In genomic region chr2:3279236-3279960, GRCh38 we compare ENCODE assay signal across 19 cellular contexts.
"Had no signal": no experiment of that assay in that cellular context is flagged by ENCODE, and none has a peak within 500 bp of the region (broad histone marks: within the 10 kb centered on the region; RNA-seq: fewer than 3 reads in every experiment).

No MANE protein-coding gene starts in this region.

- H3K27me3 Mint-ChIP-seq: activated naive CD4-positive, alpha-beta T cell treated with anti-CD3 and anti-CD28 coated beads, Interleukin-2, amount 10 ng/mL, durations not matched to agents 7 days and 5 days; dendritic cell treated with granulocyte-macrophage colony-stimulating factor and Interleukin-4, amounts not matched to agents 40 ng/mL and 50 ng/mL, for 4 days; naive B cell had no signal

- DNase-seq: activated CD4-positive, alpha-beta T cell treated with anti-CD3 and anti-CD28 coated beads for 1 hour; activated CD4-positive, alpha-beta T cell treated with anti-CD3 and anti-CD28 coated beads, Interleukin-2, amount 50 U/mL, for 4 hours; activated naive CD4-positive, alpha-beta T cell treated with anti-CD3 and anti-CD28 coated beads, Interleukin-2, amount 10 ng/mL, durations not matched to agents 7 days and 5 days; effector CD8-positive, alpha-beta T cell; heart left ventricle; left ventricle myocardium inferior; mucosa of descending colon; naive B cell; stimulated activated CD4-positive, alpha-beta T cell treated with anti-CD3 and anti-CD28 coated beads, Interleukin-4, amount 100 ng/mL, for 4 hours; stimulated activated naive CD4-positive, alpha-beta T cell; SW 1271; T-helper 2 cell; trophoblast cell; WERI-Rb-1 had no signal

- H3K4me3 ChIP-seq: esophagus muscularis mucosa, gastroesophageal sphincter, heart left ventricle, left ventricle myocardium inferior, mucosa of descending colon, ovary had no signal

- H3K4me3 Mint-ChIP-seq: activated naive CD4-positive, alpha-beta T cell treated with anti-CD3 and anti-CD28 coated beads, Interleukin-2, amount 10 ng/mL, durations not matched to agents 7 days and 5 days; dendritic cell treated with granulocyte-macrophage colony-stimulating factor and Interleukin-4, amounts not matched to agents 40 ng/mL and 50 ng/mL, for 4 days had no signal

- H3K9me3 ChIP-seq: esophagus muscularis mucosa, mucosa of descending colon, ovary had no signal

- H3K36me3 ChIP-seq: esophagus muscularis mucosa, heart left ventricle, ovary had no signal

- H3K27me3 ChIP-seq: esophagus muscularis mucosa, gastroesophageal sphincter, heart left ventricle, ovary had no signal

- H3K27ac Mint-ChIP-seq: activated naive CD4-positive, alpha-beta T cell treated with anti-CD3 and anti-CD28 coated beads, Interleukin-2, amount 10 ng/mL, durations not matched to agents 7 days and 5 days; dendritic cell treated with granulocyte-macrophage colony-stimulating factor and Interleukin-4, amounts not matched to agents 40 ng/mL and 50 ng/mL, for 4 days had no signal

- H3K4me1 Mint-ChIP-seq: activated naive CD4-positive, alpha-beta T cell treated with anti-CD3 and anti-CD28 coated beads, Interleukin-2, amount 10 ng/mL, durations not matched to agents 7 days and 5 days had no signal

- H3K27ac ChIP-seq: esophagus muscularis mucosa, gastroesophageal sphincter, heart left ventricle, left ventricle myocardium inferior, ovary, WERI-Rb-1 had no signal

- ATAC-seq: gastroesophageal sphincter, heart left ventricle, mucosa of descending colon, sciatic nerve had no signal
